In the genomic region with DNA sequence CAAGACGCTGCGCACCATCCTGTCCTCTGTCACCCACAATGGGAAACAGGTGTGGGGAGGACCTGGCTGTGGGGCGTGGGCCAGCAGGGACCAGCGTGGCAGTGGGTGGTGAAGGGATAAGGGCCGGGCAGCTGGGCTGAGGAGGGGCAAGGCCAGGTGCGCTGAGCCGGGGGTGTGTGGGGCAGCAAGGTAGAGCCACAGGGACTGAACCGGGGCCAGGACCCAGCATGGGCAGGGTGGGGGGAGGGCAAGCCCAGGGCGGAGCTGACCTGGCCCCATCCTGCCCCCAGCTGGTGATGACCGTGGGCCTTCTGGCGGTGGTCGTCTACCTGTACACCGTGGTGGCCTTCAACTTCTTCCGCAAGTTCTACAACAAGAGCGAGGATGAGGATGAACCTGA, we compare ENCODE assay signal across 24 cellular contexts. TPM values are rescaled to one million over a fixed set of nuclear protein-coding genes. Genes with fewer than 3 reads are reported as not detected.
"Had no signal": no experiment of that assay in that cellular context is flagged by ENCODE, and none has a peak within 500 bp of the region (broad histone marks: within the 10 kb centered on the region; RNA-seq: fewer than 3 reads in every experiment).

No MANE protein-coding gene starts in this region.

- H3K4me1 Mint-ChIP-seq: neural crest cell had no signal

- H3K27ac Mint-ChIP-seq: memory B cell; natural killer cell; progenitor cell of endocrine pancreas; stimulated activated naive CD8-positive, alpha-beta T cell treated with anti-CD3 and anti-CD28 coated beads, Interleukin-15, Interleukin-2, amounts not matched to agents 100 ng/mL and 50 ng/mL, for 24 hours had no signal

- H3K9me3 Mint-ChIP-seq: memory B cell; natural killer cell; neural crest cell; stimulated activated naive CD8-positive, alpha-beta T cell treated with anti-CD3 and anti-CD28 coated beads, Interleukin-15, Interleukin-2, amounts not matched to agents 100 ng/mL and 50 ng/mL, for 24 hours had no signal

- H3K4me1 ChIP-seq: parathyroid adenoma, right atrium auricular region, tibial nerve, vagina had no signal

- H3K27me3 ChIP-seq: right atrium auricular region, tibial nerve, vagina had no signal

- H3K27ac ChIP-seq: coronary artery, parathyroid adenoma, right atrium auricular region, thoracic aorta, tibial nerve, vagina had no signal

- H3K27me3 Mint-ChIP-seq: memory B cell; progenitor cell of endocrine pancreas; stimulated activated naive CD8-positive, alpha-beta T cell treated with anti-CD3 and anti-CD28 coated beads, Interleukin-15, Interleukin-2, amounts not matched to agents 100 ng/mL and 50 ng/mL, for 24 hours had no signal

- H3K36me3 ChIP-seq: right atrium auricular region, thoracic aorta, vagina had no signal

- DNase-seq: dermis blood vessel endothelial cell; effector memory CD4-positive, alpha-beta T cell; erythroblast; hypothalamus; left ventricle myocardium superior; natural killer cell; stimulated activated CD4-positive, alpha-beta T cell treated with anti-CD3 and anti-CD28 coated beads, Interleukin-12 subunit alpha, Interleukin-12 subunit beta, amount 100 ng/mL, for 4 hours; stimulated activated CD4-positive, alpha-beta T cell treated with anti-CD3 and anti-CD28 coated beads, Interleukin-1b, Interleukin-23, amount 100 ng/mL, for 48 hours; stimulated activated CD4-positive, alpha-beta T cell treated with anti-CD3 and anti-CD28 coated beads, Interleukin-4, amount 100 ng/mL, for 1 hour; stimulated activated CD8-positive, alpha-beta memory T cell treated with anti-CD3 and anti-CD28 coated beads, Interleukin-4, amount 100 ng/mL, for 48 hours had no signal

- H3K9me3 ChIP-seq: right atrium auricular region, thoracic aorta, tibial nerve, vagina had no signal

- H3K4me3 Mint-ChIP-seq: memory B cell; natural killer cell; neural crest cell; stimulated activated naive CD8-positive, alpha-beta T cell treated with anti-CD3 and anti-CD28 coated beads, Interleukin-15, Interleukin-2, amounts not matched to agents 100 ng/mL and 50 ng/mL, for 24 hours had no signal

- ATAC-seq: left ventricle myocardium superior, natural killer cell, sciatic nerve had no signal

- H3K4me3 ChIP-seq: coronary artery, lung, right atrium auricular region, smooth muscle cell, thoracic aorta, tibial nerve, vagina had no signal

- H3K36me3 Mint-ChIP-seq: memory B cell, natural killer cell had no signal

RNA-seq across cellular contexts. Expression of a gene that starts 37.7 kb away (rescaled TPM):
- total RNA-seq: dermis blood vessel endothelial cell, fibroblast of villous mesenchyme had no signal
